ENCODE assay signal across 15 cellular contexts in the genomic region with DNA sequence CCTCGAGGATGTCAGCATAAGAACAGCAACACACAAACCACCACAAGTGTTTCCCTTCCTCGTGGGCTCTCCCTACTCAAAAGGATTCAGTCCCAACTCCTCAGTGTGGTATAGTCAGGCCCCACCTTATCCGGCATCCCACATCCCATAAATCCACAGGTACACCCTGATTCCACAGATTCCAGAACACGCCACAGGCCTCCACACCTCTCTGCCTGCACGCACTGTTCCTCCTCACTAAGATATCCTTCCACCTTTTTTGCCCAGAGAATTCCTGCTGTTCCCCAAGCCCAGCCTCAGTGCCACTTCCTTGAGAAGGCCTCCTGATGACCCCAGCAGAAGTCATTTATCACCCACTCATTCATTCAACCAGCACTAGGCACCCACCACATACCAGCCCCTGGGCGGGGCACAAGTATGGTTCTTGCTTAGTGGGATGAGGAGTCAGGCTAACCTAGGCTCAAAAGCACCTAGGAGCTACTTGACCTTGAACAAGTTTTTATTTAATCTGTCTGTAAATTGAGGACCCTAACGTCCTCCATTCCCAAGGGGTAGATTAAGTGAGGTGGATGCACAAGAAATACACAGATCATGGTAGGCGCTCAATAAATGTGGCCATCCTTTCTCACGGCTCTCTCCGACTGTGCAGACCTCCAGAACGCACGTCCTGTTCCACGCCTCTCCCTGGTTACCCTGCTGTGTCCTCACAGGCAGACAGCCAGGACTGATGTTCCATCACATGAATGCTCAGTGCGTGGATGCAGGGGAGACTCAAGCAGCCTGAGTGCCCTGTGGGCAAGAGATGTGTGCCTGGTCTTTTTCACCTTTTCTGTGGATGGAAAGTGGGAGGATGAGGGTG. TPM values are rescaled to one million over a fixed set of nuclear protein-coding genes. Genes with fewer than 3 reads are reported as not detected.
DNase-seq lines count a peak whose midpoint lies in the region; ATAC-seq and TF ChIP-seq lines count a peak whose summit lies in the region.
"Had no signal": no experiment of that assay in that cellular context is flagged by ENCODE, and none has a peak within 500 bp of the region (broad histone marks: within the 10 kb centered on the region; RNA-seq: fewer than 3 reads in every experiment).

No MANE protein-coding gene starts in this region.

- H3K9me3 Mint-ChIP-seq in MCF 10A (ENCODE audit: unreplicated experiment) (no peaks in the 10 kb centered on the region), memory B cell (no peaks in the 10 kb centered on the region)
- no peaks in the 10 kb centered on the region for H3K9me3 Mint-ChIP-seq in activated naive CD8-positive, alpha-beta T cell treated with anti-CD3 and anti-CD28 coated beads for 36 hours

- H3K4me3 Mint-ChIP-seq in MCF 10A (ENCODE audit: unreplicated experiment) (peak overlapping the region; percentile 56), memory B cell (peak overlapping the region; percentile 68)
- H3K4me3 Mint-ChIP-seq in activated naive CD8-positive, alpha-beta T cell treated with anti-CD3 and anti-CD28 coated beads for 36 hours = peak overlapping the region; percentile 51

- TF ChIP-seq POLR2A in breast epithelium (IDR thresholded peaks at IDR 0.05) = no peak

- H3K27me3 Mint-ChIP-seq in MCF 10A (ENCODE audit: insufficient read depth, unreplicated experiment) = peaks cover 58% of the 10 kb centered on the region
- peaks cover 76% of the 10 kb centered on the region for H3K27me3 Mint-ChIP-seq in activated naive CD8-positive, alpha-beta T cell treated with anti-CD3 and anti-CD28 coated beads for 36 hours
- peaks cover 44% of the 10 kb centered on the region for H3K27me3 Mint-ChIP-seq in memory B cell

- DNase-seq in MCF 10A (ENCODE audit: unreplicated experiment) (no peak), breast epithelium (ENCODE audit: low spot score in 2 of 2) (no peak), memory B cell (ENCODE audit: low spot score in 2 of 2) (no peak), hippocampal formation (lab: John Stamatoyannopoulos, UW) (no peak), BE2C (no peak), WERI-Rb-1 (no peak)
- no peak for DNase-seq in activated naive CD8-positive, alpha-beta T cell treated with anti-CD3 and anti-CD28 coated beads for 36 hours
- DNase-seq: activated CD4-positive, alpha-beta T cell treated with anti-CD3 and anti-CD28 coated beads, Interleukin-2, amount 50 U/mL, for 1 hour; NCI-H1105 treated with DMSO at 0.1 percent for 48 hours; upper lobe of left lung had no signal

- no peak overlapping the region for H3K4me3 ChIP-seq in breast epithelium
- no peak overlapping the region for H3K4me3 ChIP-seq in BE2C (ENCODE audit: low read depth, low read length)
- no peak overlapping the region for H3K4me3 ChIP-seq in WERI-Rb-1 (ENCODE audit: low read depth, low read length)
- H3K4me3 ChIP-seq: hepatocyte had no signal

- CTCF ChIA-PET in MCF 10A (lab: Yijun Ruan, JAX) = no interaction called here

- no peak for ATAC-seq in memory B cell (ENCODE audit: low read depth)
- no peak for ATAC-seq in GM18517 (IDR thresholded peaks at IDR 0.05; ENCODE audit: unreplicated experiment)
- ATAC-seq: left lobe of liver had no signal

- H3K9me3 ChIP-seq in breast epithelium (no peaks in the 10 kb centered on the region), BE2C (no peaks in the 10 kb centered on the region), WERI-Rb-1 (ENCODE audit: severe bottlenecking) (no peaks in the 10 kb centered on the region)
- H3K9me3 ChIP-seq: upper lobe of left lung had no signal

- H3K36me3 Mint-ChIP-seq in MCF 10A (ENCODE audit: insufficient read depth, unreplicated experiment) (no peaks in the 10 kb centered on the region), memory B cell (no peaks in the 10 kb centered on the region)
- no peaks in the 10 kb centered on the region for H3K36me3 Mint-ChIP-seq in activated naive CD8-positive, alpha-beta T cell treated with anti-CD3 and anti-CD28 coated beads for 36 hours

- H3K27ac Mint-ChIP-seq in MCF 10A (ENCODE audit: low read depth, unreplicated experiment) (no peak overlapping the region), memory B cell (no peak overlapping the region)
- H3K27ac Mint-ChIP-seq in activated naive CD8-positive, alpha-beta T cell treated with anti-CD3 and anti-CD28 coated beads for 36 hours = no peak overlapping the region

- TF ChIP-seq CTCF in MCF 10A (IDR thresholded peaks at IDR 0.05; ENCODE audit: unreplicated experiment) (no peak), breast epithelium (IDR thresholded peaks at IDR 0.05) (no peak), BE2C (IDR thresholded peaks at IDR 0.05; ENCODE audit: low read depth, low read length) (no peak), WERI-Rb-1 (IDR thresholded peaks at IDR 0.05; ENCODE audit: low read depth, low read length) (no peak)

- no peaks in the 10 kb centered on the region for H3K4me1 Mint-ChIP-seq in MCF 10A (ENCODE audit: insufficient read depth, unreplicated experiment)
- H3K4me1 Mint-ChIP-seq in activated naive CD8-positive, alpha-beta T cell treated with anti-CD3 and anti-CD28 coated beads for 36 hours = peaks cover 5% of the 10 kb centered on the region
- H3K4me1 Mint-ChIP-seq in memory B cell = peaks cover 14% of the 10 kb centered on the region

- H3K27me3 ChIP-seq in breast epithelium (peaks cover 5 to 61% of the 10 kb centered on the region in 2 donors), BE2C (peaks cover 57% of the 10 kb centered on the region), WERI-Rb-1 (ENCODE audit: insufficient read depth, low read depth, severe bottlenecking) (no peaks in the 10 kb centered on the region)

- H3K27ac ChIP-seq in breast epithelium (no peak overlapping the region), WERI-Rb-1 (no peak overlapping the region)
- H3K27ac ChIP-seq: hepatocyte, upper lobe of left lung had no signal

- intact Hi-C loops in MCF 10A (cut with micrococcal nuclease) (no loop called here), breast epithelium (cut with DNase I; ENCODE audit: low total_unique reads) (no loop called here)

- no peaks in the 10 kb centered on the region for H3K36me3 ChIP-seq in breast epithelium
- H3K36me3 ChIP-seq in BE2C = no peaks in the 10 kb centered on the region
- no peaks in the 10 kb centered on the region for H3K36me3 ChIP-seq in WERI-Rb-1
- H3K36me3 ChIP-seq: upper lobe of left lung had no signal

- H3K4me1 ChIP-seq in breast epithelium = no peaks in the 10 kb centered on the region
- no peaks in the 10 kb centered on the region for H3K4me1 ChIP-seq in BE2C

- no TSS peak for BruUV-seq in MCF 10A (replicated peaks; lab: Mats Ljungman, UMichigan)

- POLR2A ChIA-PET in MCF 10A (lab: Yijun Ruan, JAX) = interaction anchor here (1.1 to 1.5 kb wide), 2 partner anchors 19 to 28 kb away, joined by 3 read pairs; no protein-coding TSS in a partner anchor

RNA-seq across cellular contexts. Expression of a gene that starts 2.1 kb away (rescaled TPM):
- total RNA-seq in MCF 10A (2022) (not detected in 2 replicates), breast epithelium (not detected)
- not detected for total RNA-seq in activated naive CD8-positive, alpha-beta T cell treated with anti-CD3 and anti-CD28 coated beads for 36 hours
- polyA plus RNA-seq in BE2C (2012; ENCODE audit: insufficient read depth, insufficient read length, low read depth) = not detected
- total RNA-seq: left lobe of liver, OCI-LY7, upper lobe of left lung had no signal
- polyA plus RNA-seq: esophagus had no signal

RNA-seq across cellular contexts. Expression of a gene that starts 10.8 kb away (rescaled TPM):
- total RNA-seq in MCF 10A (2022) (6.4 and 11.5 TPM in 2 replicates), breast epithelium (10 to 100 TPM in 2 of 3 donors, 1 to 10 TPM in 1; 8.9 to 18.0 (median 14.9) TPM)
- 1 to 10 TPM in 1 of 2 experiments, under 1 TPM in 1; 0.72 to 1.3 TPM for total RNA-seq in activated naive CD8-positive, alpha-beta T cell treated with anti-CD3 and anti-CD28 coated beads for 36 hours
- polyA plus RNA-seq in BE2C (2012; ENCODE audit: insufficient read depth, insufficient read length, low read depth) = not detected
- total RNA-seq: OCI-LY7 had no signal

RNA-seq across cellular contexts. Expression of a gene that starts 49.0 kb away (rescaled TPM):
- total RNA-seq in MCF 10A (2022) = 322 and 422 TPM in 2 replicates
- total RNA-seq in breast epithelium = 1,000 to 10,000 TPM in 1 of 3 donors, 100 to 1,000 TPM in 2; 586 to 1,018 (median 961) TPM
- total RNA-seq in activated naive CD8-positive, alpha-beta T cell treated with anti-CD3 and anti-CD28 coated beads for 36 hours = 100 to 1,000 TPM; 254 to 256 TPM
- 237 TPM for polyA plus RNA-seq in BE2C (2012; ENCODE audit: insufficient read depth, insufficient read length, low read depth)
